In the genomic region with DNA sequence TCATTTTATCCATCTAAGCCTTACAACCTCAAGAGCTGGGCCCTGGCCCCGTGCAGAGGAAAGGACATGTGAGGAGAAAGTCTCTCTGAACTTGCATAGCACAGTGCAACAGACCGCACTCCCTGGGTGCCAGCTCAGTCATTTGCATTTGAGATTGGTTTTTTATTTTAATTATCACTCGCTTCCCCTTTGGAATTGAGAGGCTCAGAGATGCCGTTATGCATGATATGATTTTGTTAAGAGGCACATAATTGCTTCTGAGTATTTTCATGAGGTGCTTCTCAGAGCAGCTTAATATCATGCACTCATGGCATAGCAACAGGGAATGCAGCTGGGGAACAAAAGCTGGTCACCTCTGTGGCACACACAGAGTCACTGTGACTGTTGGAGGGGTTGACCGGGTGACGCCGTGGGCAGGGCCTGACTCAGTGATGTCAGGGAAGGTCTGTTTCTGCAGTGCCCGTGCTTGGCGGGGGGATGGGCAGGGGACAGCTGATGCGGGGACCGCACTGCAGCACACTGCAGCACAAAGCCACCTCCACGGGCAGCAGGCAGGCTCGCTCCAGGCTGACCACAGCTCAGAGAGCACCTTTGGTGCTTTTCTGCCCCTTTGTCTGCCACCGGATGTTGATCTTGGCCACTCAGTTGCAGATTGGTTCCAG, we compare ENCODE assay signal across 27 cellular contexts. TPM values are rescaled to one million over a fixed set of nuclear protein-coding genes. Genes with fewer than 3 reads are reported as not detected.
DNase-seq lines count a peak whose midpoint lies in the region; ATAC-seq, FAIRE-seq and TF ChIP-seq lines count a peak whose summit lies in the region.
"Had no signal": no experiment of that assay in that cellular context is flagged by ENCODE, and none has a peak within 500 bp of the region (broad histone marks: within the 10 kb centered on the region; RNA-seq: fewer than 3 reads in every experiment).

No MANE protein-coding gene starts in this region.

- intact Hi-C loops in sciatic nerve (cut with DNase I) (no loop called here), pancreas (cut with DNase I) (no loop called here)

- 72 to 80% methylated on average over 14 of the region's 14 CpGs for WGBS in pancreas, 2 donors

- no peak overlapping the region for H3K4me3 Mint-ChIP-seq in neural progenitor cell
- H3K4me3 Mint-ChIP-seq: activated naive CD8-positive, alpha-beta T cell treated with anti-CD3 and anti-CD28 coated beads, Interleukin-2, amount 10 ng/mL, durations not matched to agents 7 days and 5 days; activated T-helper 17 cell treated with anti-CD3 and anti-CD28 coated beads, Interleukin-2, amount 50 U/mL, for 72 hours; CD14-positive monocyte; HFFc6; nephron progenitor cell had no signal

- no peak overlapping the region for H3K4me2 ChIP-seq in neural progenitor cell

- H3K79me2 ChIP-seq in neural progenitor cell (ENCODE audit: low read depth), result no peaks in the 10 kb centered on the region

- peak overlapping the region; percentile 50 for H3K27ac Mint-ChIP-seq in neural progenitor cell
- H3K27ac Mint-ChIP-seq: activated naive CD8-positive, alpha-beta T cell treated with anti-CD3 and anti-CD28 coated beads, Interleukin-2, amount 10 ng/mL, durations not matched to agents 7 days and 5 days; activated T-helper 17 cell treated with anti-CD3 and anti-CD28 coated beads, Interleukin-2, amount 50 U/mL, for 72 hours; HFFc6 had no signal

- H3K4me3 ChIP-seq in neural progenitor cell, result no peak overlapping the region
- H3K4me3 ChIP-seq in pancreas, result no peak overlapping the region
- H3K4me3 ChIP-seq: cardiac muscle cell, left lung, right atrium auricular region had no signal

- TF ChIP-seq CTCF in neural progenitor cell (IDR thresholded peaks at IDR 0.05), result no peak
- TF ChIP-seq CTCF in pancreas (IDR thresholded peaks at IDR 0.05), result no peak

- H3K9ac ChIP-seq in neural progenitor cell, result no peak overlapping the region

- H3K27me3 ChIP-seq in neural progenitor cell (no peaks in the 10 kb centered on the region), pancreas (no peaks in the 10 kb centered on the region)
- H3K27me3 ChIP-seq: cardiac muscle cell, left lung, right atrium auricular region had no signal

- H3K9me3 ChIP-seq in neural progenitor cell (ENCODE audit: low read depth), result no peaks in the 10 kb centered on the region
- H3K9me3 ChIP-seq in pancreas, result no peaks in the 10 kb centered on the region
- H3K9me3 ChIP-seq: left lung, right atrium auricular region had no signal

- no peak for FAIRE-seq in pancreas (lab: Jason Lieb, UNC)
- FAIRE-seq: A204.1, HepG2, urothelium cell line had no signal

- peaks cover 5% of the 10 kb centered on the region for H3K9me3 Mint-ChIP-seq in neural progenitor cell
- H3K9me3 Mint-ChIP-seq: activated naive CD8-positive, alpha-beta T cell treated with anti-CD3 and anti-CD28 coated beads, Interleukin-2, amount 10 ng/mL, durations not matched to agents 7 days and 5 days; activated T-helper 17 cell treated with anti-CD3 and anti-CD28 coated beads, Interleukin-2, amount 50 U/mL, for 72 hours; CD14-positive monocyte; HFFc6 had no signal

- H3F3A ChIP-seq in neural progenitor cell (ENCODE audit: low read depth), result no peaks in the 10 kb centered on the region

- peaks cover 10% of the 10 kb centered on the region for H3K36me3 Mint-ChIP-seq in neural progenitor cell
- H3K36me3 Mint-ChIP-seq: activated naive CD8-positive, alpha-beta T cell treated with anti-CD3 and anti-CD28 coated beads, Interleukin-2, amount 10 ng/mL, durations not matched to agents 7 days and 5 days; CD14-positive monocyte had no signal

- ATAC-seq in HG03460 (IDR thresholded peaks at IDR 0.05; ENCODE audit: unreplicated experiment) (no peak), sciatic nerve (no peak), GM21515 (IDR thresholded peaks at IDR 0.05; ENCODE audit: unreplicated experiment) (no peak), pancreas (no peak)
- ATAC-seq: activated T-helper 17 cell treated with anti-CD3 and anti-CD28 coated beads, Interleukin-2, amount 50 U/mL, for 72 hours; HepG2; left lung; Right ventricle myocardium inferior had no signal

- peaks cover 28% of the 10 kb centered on the region for H3K4me1 Mint-ChIP-seq in neural progenitor cell

- no peak overlapping the region for H2AFZ ChIP-seq in neural progenitor cell (replicated peaks)

- DNase-seq in Ammon's horn (ENCODE audit: low spot score), result peak; percentile 79
- DNase-seq in NCI-H2227 (lab: John Stamatoyannopoulos, UW; ENCODE audit: unreplicated experiment), result peak; percentile 61
- peak; percentile 58 for DNase-seq in cerebellum (ENCODE audit: low spot score)
- no peak for DNase-seq in neural progenitor cell (ENCODE audit: low spot score)
- DNase-seq in sciatic nerve (ENCODE audit: low spot score), result no peak
- DNase-seq in pancreas, result no peak
- DNase-seq: activated CD4-positive, alpha-beta T cell treated with anti-CD3 and anti-CD28 coated beads for 48 hours; activated naive CD8-positive, alpha-beta T cell treated with anti-CD3 and anti-CD28 coated beads, Interleukin-2, amount 10 ng/mL, durations not matched to agents 7 days and 5 days; effector CD8-positive, alpha-beta T cell; GF-D8; HFFc6; left lung; NCI-H1105; NCI-H2171; NCI-H69; nephron progenitor cell; stimulated activated CD8-positive, alpha-beta memory T cell treated with anti-CD3 and anti-CD28 coated beads, Interleukin-4, amount 100 ng/mL, for 48 hours had no signal

- no peaks in the 10 kb centered on the region for H3K27me3 Mint-ChIP-seq in neural progenitor cell (ENCODE audit: insufficient read depth, low read depth)
- H3K27me3 Mint-ChIP-seq: activated T-helper 17 cell treated with anti-CD3 and anti-CD28 coated beads, Interleukin-2, amount 50 U/mL, for 72 hours had no signal

- H3K27ac ChIP-seq in neural progenitor cell (no peak overlapping the region), pancreas (no peak overlapping the region)
- H3K27ac ChIP-seq: cardiac muscle cell, left lung, right atrium auricular region had no signal

- no peaks in the 10 kb centered on the region for H4K20me1 ChIP-seq in neural progenitor cell (ENCODE audit: low read depth)

- peaks cover 8% of the 10 kb centered on the region for H3K4me1 ChIP-seq in neural progenitor cell
- H3K4me1 ChIP-seq in pancreas, result no peaks in the 10 kb centered on the region
- H3K4me1 ChIP-seq: right atrium auricular region had no signal

- no peaks in the 10 kb centered on the region for H3K36me3 ChIP-seq in neural progenitor cell
- H3K36me3 ChIP-seq in pancreas, result no peaks in the 10 kb centered on the region
- H3K36me3 ChIP-seq: cardiac muscle cell, left lung, right atrium auricular region had no signal

RNA-seq across cellular contexts. Expression of gene VAMP3, which starts 43.1 kb away (rescaled TPM):
- total RNA-seq in cerebellum (33.6 TPM), neural progenitor cell (ENCODE audit: low replicate concordance) (50.3 and 66.6 TPM in 2 replicates), sciatic nerve (143 TPM), pancreas (10 to 100 TPM; 11.7 to 39.1 (median 22.0) TPM)
- 10 to 100 TPM; 15.1 to 33.6 TPM for polyA plus RNA-seq in pancreas

RNA-seq across cellular contexts. Expression of gene PER3, which starts 56.1 kb away (rescaled TPM):
- total RNA-seq in cerebellum, result 5.8 TPM
- 3.6 and 6.1 TPM in 2 replicates for total RNA-seq in neural progenitor cell (ENCODE audit: low replicate concordance)
- total RNA-seq in sciatic nerve, result 72.0 TPM
- 10 to 100 TPM in 3 of 6 donors, 1 to 10 TPM in 3; 4.6 to 13.9 (median 9.6) TPM for total RNA-seq in pancreas
- polyA plus RNA-seq in pancreas, result 10 to 100 TPM in 1 of 2 donors, 1 to 10 TPM in 1; 6.4 to 11.8 TPM

Comparison
In these comparisons a context has a peak if more than half of its experiments do, and no peak if none do; other contexts are left out.
1. DNase-seq: peak in Ammon's horn (single experiment), NCI-H2227 (single experiment) and cerebellum (single experiment); none in neural progenitor cell (single experiment), sciatic nerve (single experiment) and pancreas (0 of 6).